In the genomic region with DNA sequence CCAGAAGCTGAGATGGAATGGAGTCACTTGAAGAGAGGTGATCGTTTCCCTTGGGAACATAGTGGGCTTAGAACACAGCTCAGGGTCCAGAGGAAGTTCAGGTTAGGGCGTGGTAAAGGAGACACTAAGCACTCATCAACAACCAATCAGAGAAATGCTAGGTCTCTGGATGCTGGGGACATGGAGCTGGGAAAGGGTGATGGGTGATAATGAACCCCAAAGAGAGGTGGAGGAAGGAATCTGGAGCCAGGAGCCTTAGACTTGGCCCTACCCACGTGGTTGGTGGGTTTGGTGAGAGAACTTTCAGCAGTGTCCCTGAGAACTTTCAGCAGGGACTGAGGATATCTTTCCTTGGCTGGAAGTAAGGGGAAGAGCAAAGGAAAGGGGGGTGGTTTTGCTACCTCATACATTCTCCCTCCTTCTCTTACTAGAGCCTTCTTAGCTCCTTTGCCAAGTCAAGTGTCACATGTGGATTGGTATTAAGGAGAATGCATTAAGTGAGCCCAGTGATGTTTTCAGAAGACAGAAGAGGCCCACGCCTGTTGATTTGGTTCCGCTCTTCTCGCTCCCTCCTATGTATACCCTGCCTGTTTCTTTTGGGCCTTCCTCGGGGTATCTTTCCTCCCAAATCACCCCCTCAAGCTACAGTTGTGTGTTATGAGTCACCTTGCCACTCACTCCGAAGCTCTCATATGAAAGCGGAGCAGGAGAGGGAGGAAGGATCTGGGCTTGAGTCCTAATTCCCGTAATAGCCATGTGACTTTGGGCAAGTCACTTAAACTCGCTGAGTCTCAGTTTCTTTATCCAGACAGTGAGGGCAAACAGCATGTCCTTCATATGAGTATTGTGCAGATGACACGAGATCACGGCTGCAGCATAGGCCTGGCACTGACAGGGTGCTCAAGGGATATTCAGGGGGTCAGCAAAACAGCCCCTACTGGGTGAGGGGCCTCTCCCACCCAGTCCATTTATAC, we compare ENCODE assay signal across 8 cellular contexts.
DNase-seq lines count a peak whose midpoint lies in the region; ATAC-seq, FAIRE-seq and TF ChIP-seq lines count a peak whose summit lies in the region.

No MANE protein-coding gene starts in this region.

- peak; percentile 60 for FAIRE-seq in pancreas (lab: Jason Lieb, UNC)
- FAIRE-seq in D721Med (lab: Jason Lieb, UNC) = no peak

- no peak for ATAC-seq in WTC11
- ATAC-seq in pancreas = no peak
- no peak for ATAC-seq in GM18517 (IDR thresholded peaks at IDR 0.05; ENCODE audit: unreplicated experiment)

- H3K4me1 Mint-ChIP-seq in CD8-positive, alpha-beta memory T cell = peaks cover 69 to 82% (median 70%) of the 10 kb centered on the region in 3 donors
- peaks cover 23% of the 10 kb centered on the region for H3K4me1 Mint-ChIP-seq in WTC11

- POLR2A ChIA-PET in CD8-positive, alpha-beta memory T cell (lab: Charles Lee) = interaction anchor here (1.0 to 10.5 kb wide), 3 partner anchors 29 to 63 kb away, joined by 3 to 330 read pairs (median 4); partner anchors contain the start of gene TSC22D3
- POLR2A ChIA-PET in WTC11 (lab: Charles Lee) = no interaction called here

- peaks cover 0 to 16% (median 4%) of the 10 kb centered on the region in 5 donors for H3K9me3 Mint-ChIP-seq in CD8-positive, alpha-beta memory T cell
- H3K9me3 Mint-ChIP-seq in WTC11 = no peaks in the 10 kb centered on the region

- TF ChIP-seq CTCF in WTC11 (IDR thresholded peaks at IDR 0.05) = no peak
- no peak for TF ChIP-seq CTCF in esophagus muscularis mucosa (IDR thresholded peaks at IDR 0.05)
- TF ChIP-seq CTCF in pancreas (IDR thresholded peaks at IDR 0.05) = no peak
- TF ChIP-seq CTCF in D721Med (IDR thresholded peaks at IDR 0.05; ENCODE audit: insufficient read depth, missing control alignments) = no peak

- 62% methylated on average over 13 of the region's 13 CpGs for WGBS in esophagus muscularis mucosa
- 74 to 86% methylated on average over 13 of the region's 13 CpGs for WGBS in pancreas, 2 donors

- no peaks in the 10 kb centered on the region for H3K9me3 ChIP-seq in CD8-positive, alpha-beta memory T cell (ENCODE audit: low read length)
- H3K9me3 ChIP-seq in esophagus muscularis mucosa = no peaks in the 10 kb centered on the region
- no peaks in the 10 kb centered on the region for H3K9me3 ChIP-seq in pancreas
- H3K9me3 ChIP-seq in MG63 = no peaks in the 10 kb centered on the region

- H3K27ac Mint-ChIP-seq in CD8-positive, alpha-beta memory T cell = peak overlapping the region; percentile 94 to 100 (median 99)
- peak overlapping the region; percentile 14; the same call in 1 of the 2 replicates for H3K27ac Mint-ChIP-seq in WTC11

- H3K4me3 Mint-ChIP-seq in CD8-positive, alpha-beta memory T cell = peak overlapping the region; percentile 83 to 100 (median 94)
- no peak overlapping the region for H3K4me3 Mint-ChIP-seq in WTC11

- DNase-seq in CD8-positive, alpha-beta memory T cell = peak in 4 of 5 donors; percentile 27 to 75 (median 64)
- DNase-seq in WTC11 (ENCODE audit: low spot score) = no peak
- DNase-seq in esophagus muscularis mucosa (ENCODE audit: extremely low spot score) = no peak
- DNase-seq in pancreas = no peak
- no peak for DNase-seq in DMS153 treated with DMSO at 0.1 percent for 48 hours (lab: John Stamatoyannopoulos, UW; ENCODE audit: unreplicated experiment)
- no peak for DNase-seq in D721Med (ENCODE audit: insufficient read length, low spot score)
- no peak for DNase-seq in MG63

- no peak overlapping the region for H3K4me3 ChIP-seq in CD8-positive, alpha-beta memory T cell (ENCODE audit: low read length)
- H3K4me3 ChIP-seq in esophagus muscularis mucosa (peak overlapping the region; percentile 71 to 87 (median 73)), pancreas (no peak overlapping the region), MG63 (no peak overlapping the region)

- H3K27me3 Mint-ChIP-seq in CD8-positive, alpha-beta memory T cell = peaks cover 0 to 45% of the 10 kb centered on the region in 2 donors
- no peaks in the 10 kb centered on the region for H3K27me3 Mint-ChIP-seq in WTC11 (ENCODE audit: low read depth)

- H3K36me3 Mint-ChIP-seq in CD8-positive, alpha-beta memory T cell = peaks cover 16 to 40% (median 19%) of the 10 kb centered on the region in 3 donors
- no peaks in the 10 kb centered on the region; the same call in 1 of the 2 replicates for H3K36me3 Mint-ChIP-seq in WTC11

- peaks cover 24% of the 10 kb centered on the region for H3K36me3 ChIP-seq in CD8-positive, alpha-beta memory T cell (ENCODE audit: insufficient read depth, low read length)
- H3K36me3 ChIP-seq in esophagus muscularis mucosa (peaks cover 16 to 28% (median 22%) of the 10 kb centered on the region in 4 donors), pancreas (peaks cover 0 to 11% (median 3%) of the 10 kb centered on the region in 3 donors), MG63 (no peaks in the 10 kb centered on the region)

- H3K27me3 ChIP-seq in CD8-positive, alpha-beta memory T cell (ENCODE audit: insufficient read depth, low read length, poor library complexity, severe bottlenecking) = no peaks in the 10 kb centered on the region
- no peaks in the 10 kb centered on the region for H3K27me3 ChIP-seq in esophagus muscularis mucosa
- H3K27me3 ChIP-seq in pancreas = peaks cover 0 to 7% (median 0%) of the 10 kb centered on the region in 4 donors
- H3K27me3 ChIP-seq in MG63 = no peaks in the 10 kb centered on the region

- TF ChIP-seq EP300 in esophagus muscularis mucosa (IDR thresholded peaks at IDR 0.05) = no peak

- peaks cover 54% of the 10 kb centered on the region for H3K4me1 ChIP-seq in CD8-positive, alpha-beta memory T cell (ENCODE audit: insufficient read depth, low read length)
- H3K4me1 ChIP-seq in esophagus muscularis mucosa = peaks cover 14 to 47% (median 41%) of the 10 kb centered on the region in 4 donors
- H3K4me1 ChIP-seq in pancreas = peaks cover 1 to 10% (median 4%) of the 10 kb centered on the region in 3 donors

- CTCF ChIA-PET in CD8-positive, alpha-beta memory T cell (lab: Charles Lee) = interaction anchor here (1.3 to 16.7 kb wide), 3 partner anchors 28 to 63 kb away, joined by 3 to 300 read pairs (median 39); partner anchors contain the start of genes NCBP2L and TSC22D3
- CTCF ChIA-PET in WTC11 (lab: Charles Lee) = interaction anchor here (0.9 to 1.3 kb wide), 4 partner anchors 19 to 65 kb away, joined by 3 to 4 read pairs (median 3); partner anchors contain the start of genes NCBP2L and TSC22D3

- peak; percentile 30 for TF ChIP-seq POLR2A in esophagus muscularis mucosa (IDR thresholded peaks at IDR 0.05; ENCODE audit: low read depth)

- H3K27ac ChIP-seq in CD8-positive, alpha-beta memory T cell (ENCODE audit: low read depth, low read length) = peak overlapping the region; percentile 99
- H3K27ac ChIP-seq in esophagus muscularis mucosa (replicated peaks in 1 of 4) = peak overlapping the region; percentile 94 to 97 (median 96)
- peak overlapping the region in 3 of 4 donors; percentile 4 to 79 (median 24) for H3K27ac ChIP-seq in pancreas

- intact Hi-C loops in esophagus muscularis mucosa (cut with DNase I) (no loop called here), pancreas (cut with DNase I) (no loop called here)

TF ChIP-seq in WTC11, 78 proteins besides CTCF, POLR2A, EP300 and RAD21:
- TF ChIP-seq CBFB (CRISPR knock-in tag; IDR thresholded peaks at IDR 0.05; ENCODE audit: low read depth) = no peak
- TF ChIP-seq CREB1 (CRISPR knock-in tag; IDR thresholded peaks at IDR 0.05) = no peak
- no peak for TF ChIP-seq MXD4 (CRISPR knock-in tag; IDR thresholded peaks at IDR 0.05; ENCODE audit: borderline replicate concordance)
- no peak for TF ChIP-seq OVOL2 (CRISPR knock-in tag; IDR thresholded peaks at IDR 0.05; ENCODE audit: borderline replicate concordance)
- TF ChIP-seq JUN (CRISPR knock-in tag; IDR thresholded peaks at IDR 0.05) = no peak
- no peak for TF ChIP-seq USF1 (CRISPR knock-in tag; IDR thresholded peaks at IDR 0.05)
- no peak for TF ChIP-seq NR3C1 (CRISPR knock-in tag; conservative IDR thresholded peaks at IDR 0.05; ENCODE audit: low read depth)

Comparison
In these comparisons a context has a peak if more than half of its experiments do, and no peak if none do; other contexts are left out.
1. DNase-seq: peak in CD8-positive, alpha-beta memory T cell (4 of 5); none in WTC11 (single experiment), esophagus muscularis mucosa (single experiment), pancreas (0 of 6), DMS153 treated with DMSO at 0.1 percent for 48 hours (single experiment), D721Med (single experiment) and MG63 (single experiment).
2. H3K27ac ChIP-seq: peak in every context shown above with its lines; median percentile 99 in CD8-positive, alpha-beta memory T cell; 96 in esophagus muscularis mucosa; 24 in pancreas.
3. H3K4me3 ChIP-seq: peak in esophagus muscularis mucosa (4 of 4); none in CD8-positive, alpha-beta memory T cell (single experiment), pancreas (0 of 4) and MG63 (single experiment).